In genomic region chr20:62351469-62352401, GRCh38 we compare ENCODE assay signal across 17 cellular contexts. TPM values are rescaled to one million over a fixed set of nuclear protein-coding genes. Genes with fewer than 3 reads are reported as not detected.
DNase-seq lines count a peak whose midpoint lies in the region; ATAC-seq, FAIRE-seq and TF ChIP-seq lines count a peak whose summit lies in the region.
"Had no signal": no experiment of that assay in that cellular context is flagged by ENCODE, and none has a peak within 500 bp of the region (broad histone marks: within the 10 kb centered on the region; RNA-seq: fewer than 3 reads in every experiment).

No MANE protein-coding gene starts in this region.

- H3K9me1 ChIP-seq in K562 (ENCODE audit: control insufficient read depth, insufficient read depth, low read length), result peaks cover 2% of the 10 kb centered on the region

- H3K27me3 ChIP-seq in K562 (ENCODE audit: control insufficient read depth in 2 of 2, insufficient read depth in 2 of 2, low read length in 2 of 2), result no peaks in the 10 kb centered on the region
- no peaks in the 10 kb centered on the region for H3K27me3 ChIP-seq in hepatocyte
- H3K27me3 ChIP-seq: Peyer's patch had no signal

- 86% methylated on average over 31 of the region's 60 CpGs for WGBS in K562 (ENCODE audit: insufficient coverage, low coverage, missing lambda C conversion rate)
- WGBS in hepatocyte (ENCODE audit: low lambda C conversion rate, missing lambda C conversion rate), result 92% methylated on average over 46 of the region's 60 CpGs

- no peak overlapping the region for H3K4me3 ChIP-seq in K562
- H3K4me3 ChIP-seq in hepatocyte, result no peak overlapping the region
- no peak overlapping the region for H3K4me3 ChIP-seq in skin epidermis
- H3K4me3 ChIP-seq: mucosa of descending colon, Peyer's patch had no signal

- H3K79me2 ChIP-seq in K562 (ENCODE audit: control insufficient read depth, insufficient read depth, low read length) (peaks cover 22% of the 10 kb centered on the region), hepatocyte (peaks cover 40% of the 10 kb centered on the region)

- H3K4me2 ChIP-seq in K562 (ENCODE audit: insufficient read depth, low read length) (no peak overlapping the region), hepatocyte (no peak overlapping the region)

- no peak for TF ChIP-seq RAD21 in K562 (CRISPR knock-in tag; conservative IDR thresholded peaks at IDR 0.05 in 1 of 2, IDR thresholded peaks at IDR 0.05 in 1 of 2)

- no peaks in the 10 kb centered on the region for H4K20me1 ChIP-seq in K562 (replicated peaks; ENCODE audit: control insufficient read depth, insufficient read depth, low read length)
- H4K20me1 ChIP-seq in hepatocyte (ENCODE audit: insufficient read depth, poor library complexity, severe bottlenecking), result peaks cover 3% of the 10 kb centered on the region

- intact Hi-C loops in K562 (cut with micrococcal nuclease), result no loop called here

- H2AFZ ChIP-seq in K562 (ENCODE audit: low read depth, low read length) (no peak overlapping the region), hepatocyte (no peak overlapping the region)

- no TSS peak for BruUV-seq in K562 (replicated peaks; lab: Mats Ljungman, UMichigan)

- H3K9me2 ChIP-seq in hepatocyte (replicated peaks; ENCODE audit: insufficient read depth), result no peaks in the 10 kb centered on the region

- CTCF ChIA-PET in K562 (lab: Yijun Ruan, JAX; ENCODE audit: low intra/inter-chr PET ratio), result no interaction called here

- POLR2A ChIA-PET in K562 (lab: Yijun Ruan, JAX), result no interaction called here

- H3K4me1 ChIP-seq in K562 (replicated peaks in 1 of 2; ENCODE audit: control insufficient read depth in 2 of 2, insufficient read depth in 2 of 2, low read length in 2 of 2) (peaks cover under 1 to 63% of the 10 kb centered on the region in 2 experiments), hepatocyte (ENCODE audit: insufficient read depth) (peaks cover 47% of the 10 kb centered on the region)

- no peak for TF ChIP-seq EP300 in K562 (IDR thresholded peaks at IDR 0.05; ENCODE audit: low read length)

- H3K9me3 ChIP-seq in K562 (replicated peaks; ENCODE audit: control insufficient read depth, insufficient read depth, low read depth, low read length) (no peaks in the 10 kb centered on the region), hepatocyte (ENCODE audit: low read depth) (no peaks in the 10 kb centered on the region)
- H3K9me3 ChIP-seq: mucosa of descending colon, Peyer's patch had no signal

- no peak for TF ChIP-seq CTCF in C4-2B (conservative IDR thresholded peaks at IDR 0.05)
- no peak for TF ChIP-seq CTCF in K562 (IDR thresholded peaks at IDR 0.05 in 2 of 3, conservative IDR thresholded peaks at IDR 0.05 in 1 of 3; ENCODE audit: insufficient read depth in 2 of 3, low read depth in 1 of 3, low read length in 3 of 3)
- TF ChIP-seq CTCF in hepatocyte (IDR thresholded peaks at IDR 0.05; ENCODE audit: poor library complexity), result no peak

- in situ Hi-C loops in K562 (cut with MboI), result no loop called here

- FAIRE-seq in K562 (lab: Jason Lieb, UNC) (no peak), GM12891 (lab: Jason Lieb, UNC) (no peak)
- FAIRE-seq: TTC549 had no signal

- no peak for ATAC-seq in K562

- H3K36me3 ChIP-seq in K562 (ENCODE audit: control insufficient read depth, insufficient read depth, low read length) (peaks cover 76% of the 10 kb centered on the region; the same call in 2 of the 3 replicates), hepatocyte (replicated peaks; ENCODE audit: insufficient read depth, low read depth) (no peaks in the 10 kb centered on the region)

- peak overlapping the region; percentile 98 for H3K27ac ChIP-seq in C4-2B
- no peak overlapping the region for H3K27ac ChIP-seq in K562 (ENCODE audit: extremely low read depth, low read depth, low read length)
- peak overlapping the region; percentile 95 for H3K27ac ChIP-seq in hepatocyte
- peak overlapping the region in 11 of 21 experiments; percentile 44 to 80 (median 70) for H3K27ac ChIP-seq in skin epidermis

- DNase-seq in K562 (ENCODE audit: extremely low read depth in 1 of 4, low spot score in 3 of 4) (no peak), hepatocyte (ENCODE audit: low spot score) (no peak), middle frontal gyrus (ENCODE audit: extremely low spot score, low spot score) (no peak), NCI-H2029 (lab: John Stamatoyannopoulos, UW) (no peak), GM12891 (ENCODE audit: insufficient read length, low spot score) (no peak)
- no peak for DNase-seq in activated CD4-positive, alpha-beta T cell treated with anti-CD3 and anti-CD28 coated beads for 4 hours
- DNase-seq: activated CD4-positive, alpha-beta T cell treated with anti-CD3 and anti-CD28 coated beads, Interleukin-2, amount 10 ng/mL, durations not matched to agents 24 days and 14 days; effector memory CD4-positive, alpha-beta T cell; islet precursor cell; mucosa of descending colon; NCI-H1436; Peyer's patch; stimulated activated CD4-positive, alpha-beta T cell treated with anti-CD3 and anti-CD28 coated beads, Interleukin-2, amount 100 ng/mL, for 24 hours had no signal

- H3K9ac ChIP-seq in K562 (ENCODE audit: insufficient read depth in 1 of 2, low read depth in 2 of 2, low read length in 2 of 2), result no peak overlapping the region

- TF ChIP-seq POLR2A in K562 (conservative IDR thresholded peaks at IDR 0.05) (no peak), GM12891 (IDR thresholded peaks at IDR 0.05; ENCODE audit: low read depth, low read length) (no peak)

RNA-seq across cellular contexts. Expression of gene LAMA5, which starts 15.4 kb away (rescaled TPM):
- total RNA-seq in K562 (2011; cell fraction: chromatin; rRNA removed; ENCODE audit: low replicate concordance), result 218 and 612 TPM in 2 replicates
- 256 and 378 TPM in 2 replicates for total RNA-seq in K562 (2011; cell fraction: nucleolus; rRNA removed)
- total RNA-seq in K562 (2011; cell fraction: nucleoplasm; rRNA removed), result 206 and 238 TPM in 2 replicates
- total RNA-seq in K562 (2014; rRNA removed) (26.4 and 38.3 TPM in 2 replicates), K562 (2014; rRNA removed; fragmentation: Illumina TruSeq; extraction: Trizol) (2.2 and 3.2 TPM in 2 replicates), K562 (2015; rRNA removed; fragmentation: Illumina TruSeq; extraction: Trizol) (11.3 and 11.7 TPM in 2 replicates), K562 (2021) (86.4 and 101 TPM in 2 replicates), hepatocyte (44.6 and 71.3 TPM in 2 replicates)
- polyA plus RNA-seq in K562 (2011; rRNA removed) (4.4 and 10.0 TPM in 2 replicates), K562 (2014; fragmentation: Illumina TruSeq; extraction: Trizol) (7.8 and 20.0 TPM in 2 replicates), K562 (2014; fragmentation: Nextera tagmentation; extraction: Ambion mirVana) (under 1 TPM; 0.31 to 0.48 TPM), K562 (2014; rRNA removed) (60.2 and 67.3 TPM in 2 replicates), hepatocyte (252 and 313 TPM in 2 replicates)
- 3.9 and 11.1 TPM in 2 replicates for polyA plus RNA-seq in K562 (2011; cell fraction: cytosol; rRNA removed)
- polyA plus RNA-seq in K562 (2011; cell fraction: nucleus; rRNA removed), result 130 and 166 TPM in 2 replicates
- polyA plus RNA-seq in K562 (2012), result 49.7 and 63.1 TPM in 2 replicates
- 1.5 and 1.9 TPM in 2 replicates for polyA minus RNA-seq in K562 (2011; rRNA and poly(A)+ RNA removed)
- polyA minus RNA-seq in K562 (2011; cell fraction: cytosol; rRNA and poly(A)+ RNA removed), result 11.0 and 21.3 TPM in 2 replicates
- polyA minus RNA-seq in K562 (2011; cell fraction: nucleus; rRNA and poly(A)+ RNA removed), result 33.7 and 42.1 TPM in 2 replicates
- 1.3 TPM for polyA plus RNA-seq in GM12891 (2012; ENCODE audit: low read depth, missing spikeins)
- polyA plus RNA-seq: CD14-positive monocyte had no signal

RNA-seq across cellular contexts. Expression of gene RPS21, which starts 35.2 kb away (rescaled TPM):
- 256 and 439 TPM in 2 replicates for total RNA-seq in K562 (2011; cell fraction: chromatin; rRNA removed; ENCODE audit: low replicate concordance)
- 1,390 and 1,394 TPM in 2 replicates for total RNA-seq in K562 (2011; cell fraction: nucleolus; rRNA removed)
- total RNA-seq in K562 (2011; cell fraction: nucleoplasm; rRNA removed), result 1,168 and 2,200 TPM in 2 replicates
- total RNA-seq in K562 (2014; rRNA removed) (1,801 and 2,504 TPM in 2 replicates), K562 (2014; rRNA removed; fragmentation: Illumina TruSeq; extraction: Trizol) (1,196 and 1,380 TPM in 2 replicates), K562 (2015; rRNA removed; fragmentation: Illumina TruSeq; extraction: Trizol) (1,567 and 1,716 TPM in 2 replicates), K562 (2021) (3,091 and 3,491 TPM in 2 replicates), hepatocyte (1,754 and 2,772 TPM in 2 replicates)
- polyA plus RNA-seq in K562 (2011; rRNA removed) (5,647 and 7,256 TPM in 2 replicates), K562 (2014; fragmentation: Illumina TruSeq; extraction: Trizol) (1,908 and 2,386 TPM in 2 replicates), K562 (2014; fragmentation: Nextera tagmentation; extraction: Ambion mirVana) (1,000 to 10,000 TPM; 3,588 to 3,968 TPM), K562 (2014; rRNA removed) (3,958 and 4,439 TPM in 2 replicates), hepatocyte (444 and 460 TPM in 2 replicates)
- polyA plus RNA-seq in K562 (2011; cell fraction: cytosol; rRNA removed), result 8,200 and 10,658 TPM in 2 replicates
- 3,206 and 5,803 TPM in 2 replicates for polyA plus RNA-seq in K562 (2011; cell fraction: nucleus; rRNA removed)
- polyA plus RNA-seq in K562 (2012), result 4,519 and 5,994 TPM in 2 replicates
- polyA minus RNA-seq in K562 (2011; rRNA and poly(A)+ RNA removed), result 1,429 and 1,744 TPM in 2 replicates
- polyA minus RNA-seq in K562 (2011; cell fraction: cytosol; rRNA and poly(A)+ RNA removed), result 755 and 891 TPM in 2 replicates
- 430 and 792 TPM in 2 replicates for polyA minus RNA-seq in K562 (2011; cell fraction: nucleus; rRNA and poly(A)+ RNA removed)
- polyA plus RNA-seq in GM12891 (2012; ENCODE audit: low read depth, missing spikeins), result 7,261 TPM

RNA-seq across cellular contexts. Expression of gene ADRM1, which starts 48.9 kb away (rescaled TPM):
- total RNA-seq in K562 (2011; cell fraction: chromatin; rRNA removed; ENCODE audit: low replicate concordance), result 21.6 and 87.3 TPM in 2 replicates
- total RNA-seq in K562 (2011; cell fraction: nucleolus; rRNA removed), result 87.6 and 87.7 TPM in 2 replicates
- 41.0 and 41.6 TPM in 2 replicates for total RNA-seq in K562 (2011; cell fraction: nucleoplasm; rRNA removed)
- total RNA-seq in K562 (2014; rRNA removed) (223 and 261 TPM in 2 replicates), K562 (2014; rRNA removed; fragmentation: Illumina TruSeq; extraction: Trizol) (22.5 and 32.1 TPM in 2 replicates), K562 (2015; rRNA removed; fragmentation: Illumina TruSeq; extraction: Trizol) (125 and 136 TPM in 2 replicates), K562 (2021) (159 and 160 TPM in 2 replicates), hepatocyte (103 and 116 TPM in 2 replicates)
- polyA plus RNA-seq in K562 (2011; rRNA removed) (57.6 and 67.4 TPM in 2 replicates), K562 (2014; fragmentation: Illumina TruSeq; extraction: Trizol) (49.3 and 107 TPM in 2 replicates), K562 (2014; fragmentation: Nextera tagmentation; extraction: Ambion mirVana) (10 to 100 TPM in 1 of 2 experiments, 1 to 10 TPM in 1; 5.0 to 21.6 TPM), K562 (2014; rRNA removed) (192 and 201 TPM in 2 replicates), hepatocyte (143 and 144 TPM in 2 replicates)
- polyA plus RNA-seq in K562 (2011; cell fraction: cytosol; rRNA removed), result 69.2 and 237 TPM in 2 replicates
- polyA plus RNA-seq in K562 (2011; cell fraction: nucleus; rRNA removed), result 65.6 and 116 TPM in 2 replicates
- polyA plus RNA-seq in K562 (2012), result 109 and 153 TPM in 2 replicates
- 16.1 and 32.6 TPM in 2 replicates for polyA minus RNA-seq in K562 (2011; rRNA and poly(A)+ RNA removed)
- 51.8 and 55.0 TPM in 2 replicates for polyA minus RNA-seq in K562 (2011; cell fraction: cytosol; rRNA and poly(A)+ RNA removed)
- 42.8 and 44.0 TPM in 2 replicates for polyA minus RNA-seq in K562 (2011; cell fraction: nucleus; rRNA and poly(A)+ RNA removed)
- polyA plus RNA-seq in GM12891 (2012; ENCODE audit: low read depth, missing spikeins), result 68.5 TPM

RNA-seq across cellular contexts. Expression of gene CABLES2, which starts 55.4 kb away (rescaled TPM):
- total RNA-seq in K562 (2011; cell fraction: chromatin; rRNA removed; ENCODE audit: low replicate concordance), result 3.6 and 7.1 TPM in 2 replicates
- total RNA-seq in K562 (2011; cell fraction: nucleolus; rRNA removed), result 3.0 and 3.3 TPM in 2 replicates
- total RNA-seq in K562 (2011; cell fraction: nucleoplasm; rRNA removed), result 2.5 and 3.0 TPM in 2 replicates
- total RNA-seq in K562 (2014; rRNA removed) (1.2 and 2.0 TPM in 2 replicates), K562 (2014; rRNA removed; fragmentation: Illumina TruSeq; extraction: Trizol) (0.93 and 1.3 TPM in 2 replicates), K562 (2015; rRNA removed; fragmentation: Illumina TruSeq; extraction: Trizol) (1.4 and 1.6 TPM in 2 replicates), K562 (2021) (3.7 and 4.2 TPM in 2 replicates), hepatocyte (8.6 and 12.0 TPM in 2 replicates)
- polyA plus RNA-seq in K562 (2011; rRNA removed) (2.2 and 2.5 TPM in 2 replicates), K562 (2014; fragmentation: Illumina TruSeq; extraction: Trizol) (2.7 and 3.2 TPM in 2 replicates), K562 (2014; fragmentation: Nextera tagmentation; extraction: Ambion mirVana) (under 1 TPM; 0.46 to 0.72 TPM), K562 (2014; rRNA removed) (2.1 and 2.2 TPM in 2 replicates), hepatocyte (17.7 and 19.1 TPM in 2 replicates)
- polyA plus RNA-seq in K562 (2011; cell fraction: cytosol; rRNA removed), result 2.6 and 3.8 TPM in 2 replicates
- 5.3 and 9.0 TPM in 2 replicates for polyA plus RNA-seq in K562 (2011; cell fraction: nucleus; rRNA removed)
- 3.9 and 7.7 TPM in 2 replicates for polyA plus RNA-seq in K562 (2012)
- 1.1 and 1.7 TPM in 2 replicates for polyA minus RNA-seq in K562 (2011; rRNA and poly(A)+ RNA removed)
- 5.1 and 5.4 TPM in 2 replicates for polyA minus RNA-seq in K562 (2011; cell fraction: cytosol; rRNA and poly(A)+ RNA removed)
- polyA minus RNA-seq in K562 (2011; cell fraction: nucleus; rRNA and poly(A)+ RNA removed), result 1.6 and 1.7 TPM in 2 replicates
- 4.9 TPM for polyA plus RNA-seq in GM12891 (2012; ENCODE audit: low read depth, missing spikeins)
